Comparison of ENCODE assay signal across 34 cellular contexts in the genomic region with DNA sequence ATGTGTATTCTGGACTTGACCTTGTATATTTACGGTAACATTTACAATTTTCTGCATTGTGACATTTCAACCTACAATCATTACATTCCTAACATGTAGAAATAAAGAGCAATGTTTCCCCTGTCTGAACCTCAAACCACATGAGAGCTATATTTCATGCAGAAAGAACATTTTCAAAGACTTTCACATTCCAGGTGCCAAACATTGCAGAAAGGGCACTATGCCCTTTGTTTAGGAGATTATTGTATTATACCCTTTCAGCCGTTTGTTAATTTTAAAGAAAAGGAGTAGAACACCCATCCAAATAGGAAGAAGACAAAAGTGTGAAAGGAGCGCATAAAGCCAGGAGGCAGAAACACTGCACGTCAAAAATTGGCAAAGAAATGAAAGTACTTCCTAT.
"Had no signal": no experiment of that assay in that cellular context is flagged by ENCODE, and none has a peak within 500 bp of the region (broad histone marks: within the 10 kb centered on the region; RNA-seq: fewer than 3 reads in every experiment).

No MANE protein-coding gene starts in this region.

- DNase-seq: activated CD4-positive, alpha-beta memory T cell treated with anti-CD3 and anti-CD28 coated beads for 36 hours; activated CD4-positive, alpha-beta T cell treated with anti-CD3 and anti-CD28 coated beads for 48 hours; activated CD8-positive, alpha-beta memory T cell treated with anti-CD3 and anti-CD28 coated beads, Interleukin-2, amount 50 U/mL, for 4 hours; activated effector memory CD4-positive, alpha-beta T cell treated with anti-CD3 and anti-CD28 coated beads, Interleukin-2, amount 50 U/mL, for 16 hours; activated naive CD4-positive, alpha-beta T cell treated with anti-CD3 and anti-CD28 coated beads for 36 hours; activated naive CD8-positive, alpha-beta T cell treated with anti-CD3 and anti-CD28 coated beads for 36 hours; activated T-cell treated with anti-CD3 and anti-CD28 coated beads, Interleukin-2, amount 50 U/mL, for 1 hour; amniotic stem cell; dermis blood vessel endothelial cell; effector CD4-positive, alpha-beta T cell; esophagus squamous epithelium; foreskin melanocyte; glutamatergic neuron; islet precursor cell; left cardiac atrium; left ventricle myocardium superior; naive B cell; nephron progenitor cell; stimulated activated CD4-positive, alpha-beta T cell treated with anti-CD3 and anti-CD28 coated beads, Interleukin-1b, Interleukin-23, amount 100 ng/mL, for 48 hours; stimulated activated CD4-positive, alpha-beta T cell treated with anti-CD3 and anti-CD28 coated beads, Interleukin-4, amount 100 ng/mL, for 4 hours; stimulated activated CD8-positive, alpha-beta memory T cell treated with anti-CD3 and anti-CD28 coated beads, Interleukin-4, amount 100 ng/mL, for 48 hours; stimulated activated naive CD8-positive, alpha-beta T cell treated with anti-CD3 and anti-CD28 coated beads, Interleukin-15, amount 100 ng/mL, for 72 hours; substantia nigra; T-helper 17 cell; T1000; thyroid gland; upper lobe of left lung; WERI-Rb-1 had no signal

- H3K4me1 ChIP-seq: esophagus squamous epithelium, right atrium auricular region, thyroid gland, upper lobe of left lung, vagina had no signal

- H3K36me3 ChIP-seq: esophagus squamous epithelium, neutrophil, right atrium auricular region, thyroid gland, upper lobe of left lung, vagina, WERI-Rb-1 had no signal

- H3K9me3 ChIP-seq: esophagus squamous epithelium, neutrophil, right atrium auricular region, thyroid gland, upper lobe of left lung, vagina had no signal

- H3K4me3 ChIP-seq: esophagus squamous epithelium, right atrium auricular region, smooth muscle cell, thyroid gland, upper lobe of left lung, vagina had no signal

- ATAC-seq: activated CD4-positive, CD25-positive, alpha-beta regulatory T cell treated with anti-CD3 and anti-CD28 coated beads, Interleukin-2, amount 50 U/mL, for 24 hours; left cardiac atrium; left ventricle myocardium superior; stimulated activated memory B cell treated with anti-CD40 and anti-IgM and Interleukin-4, amounts not matched to agents 10 μg/mL and 1 μg/mL and 100 μg/mL, for 72 hours; stimulated activated naive CD8-positive, alpha-beta T cell treated with anti-CD3 and anti-CD28 coated beads, Interleukin-15, amount 100 ng/mL, for 72 hours; T-helper 17 cell had no signal

- H3K27me3 ChIP-seq: esophagus squamous epithelium, neutrophil, right atrium auricular region, thyroid gland, upper lobe of left lung, vagina had no signal
